In genomic region chr18:11470941-11471340, GRCh38 we compare ENCODE assay signal across 25 cellular contexts.
"Had no signal": no experiment of that assay in that cellular context is flagged by ENCODE, and none has a peak within 500 bp of the region (broad histone marks: within the 10 kb centered on the region; RNA-seq: fewer than 3 reads in every experiment).

No MANE protein-coding gene starts in this region.

- H3K9me3 Mint-ChIP-seq: activated CD4-positive, alpha-beta memory T cell treated with anti-CD3 and anti-CD28 coated beads, Interleukin-2, amount 10 ng/mL, durations not matched to agents 7 days and 5 days; activated naive CD4-positive, alpha-beta T cell treated with anti-CD3 and anti-CD28 coated beads, Interleukin-2, amount 10 ng/mL, durations not matched to agents 7 days and 5 days; activated naive CD8-positive, alpha-beta T cell treated with anti-CD3 and anti-CD28 coated beads, Interleukin-2, amount 10 ng/mL, durations not matched to agents 7 days and 5 days; activated T-cell treated with anti-CD3 and anti-CD28 coated beads, Interleukin-2, amount 50 U/mL, for 72 hours; activated T-helper 2 cell treated with anti-CD3 and anti-CD28 coated beads, Interferon-gamma antibody, Interleukin-2, Interleukin-4, amounts not matched to agents 10 μg/mL and 5 μg/mL and 100 μg/mL, durations not matched to agents 14 hours and 24 hours and 36 hours had no signal

- DNase-seq: activated CD4-positive, alpha-beta memory T cell treated with anti-CD3 and anti-CD28 coated beads, Interleukin-2, amount 10 ng/mL, durations not matched to agents 7 days and 5 days; activated CD4-positive, alpha-beta T cell treated with anti-CD3 and anti-CD28 coated beads, Interleukin-2, amount 50 U/mL, for 1 hour; activated CD4-positive, CD25-positive, alpha-beta regulatory T cell; activated CD8-positive, alpha-beta memory T cell treated with anti-CD3 and anti-CD28 coated beads, Interleukin-2, amount 50 U/mL, for 4 hours; activated gamma-delta T cell treated with Interleukin-2 at 50 U/mL for 16 hours; activated naive CD4-positive, alpha-beta T cell treated with anti-CD3 and anti-CD28 coated beads, Interleukin-2, amount 10 ng/mL, durations not matched to agents 7 days and 5 days; activated naive CD8-positive, alpha-beta T cell treated with anti-CD3 and anti-CD28 coated beads, Interleukin-2, amount 10 ng/mL, durations not matched to agents 7 days and 5 days; activated T-cell treated with anti-CD3 and anti-CD28 coated beads, Interleukin-2, amount 50 U/mL, for 72 hours; adrenal gland; aorta; Kasumi-1; KBM-7; NCI-H1105 treated with DMSO at 0.1 percent for 48 hours; NCI-H1436 treated with DMSO at 0.1 percent for 48 hours; NCI-H187; NCI-H2081; NCI-H510A treated with DMSO at 0.1 percent for 48 hours; NCI-H69; NK-92 treated with Interleukin-12 subunit alpha and Interleukin-12 subunit beta, amount 100 ng/mL, for 24 hours; Peyer's patch; SHP77 treated with DMSO at 0.1 percent for 48 hours; T-helper 17 cell; T-helper 9 cell had no signal

- H3K4me3 Mint-ChIP-seq: activated CD4-positive, alpha-beta memory T cell treated with anti-CD3 and anti-CD28 coated beads, Interleukin-2, amount 10 ng/mL, durations not matched to agents 7 days and 5 days; activated naive CD4-positive, alpha-beta T cell treated with anti-CD3 and anti-CD28 coated beads, Interleukin-2, amount 10 ng/mL, durations not matched to agents 7 days and 5 days; activated naive CD8-positive, alpha-beta T cell treated with anti-CD3 and anti-CD28 coated beads, Interleukin-2, amount 10 ng/mL, durations not matched to agents 7 days and 5 days; activated T-cell treated with anti-CD3 and anti-CD28 coated beads, Interleukin-2, amount 50 U/mL, for 72 hours; T-helper 17 cell had no signal

- H3K36me3 Mint-ChIP-seq: activated naive CD4-positive, alpha-beta T cell treated with anti-CD3 and anti-CD28 coated beads, Interleukin-2, amount 10 ng/mL, durations not matched to agents 7 days and 5 days; activated naive CD8-positive, alpha-beta T cell treated with anti-CD3 and anti-CD28 coated beads, Interleukin-2, amount 10 ng/mL, durations not matched to agents 7 days and 5 days had no signal

- ATAC-seq: activated T-cell treated with anti-CD3 and anti-CD28 coated beads, Interleukin-2, amount 50 U/mL, for 72 hours; T-helper 17 cell had no signal

- H3K27ac Mint-ChIP-seq: activated CD4-positive, alpha-beta memory T cell treated with anti-CD3 and anti-CD28 coated beads, Interleukin-2, amount 10 ng/mL, durations not matched to agents 7 days and 5 days; activated naive CD4-positive, alpha-beta T cell treated with anti-CD3 and anti-CD28 coated beads, Interleukin-2, amount 10 ng/mL, durations not matched to agents 7 days and 5 days; activated naive CD8-positive, alpha-beta T cell treated with anti-CD3 and anti-CD28 coated beads, Interleukin-2, amount 10 ng/mL, durations not matched to agents 7 days and 5 days; activated T-cell treated with anti-CD3 and anti-CD28 coated beads, Interleukin-2, amount 50 U/mL, for 72 hours; activated T-helper 2 cell treated with anti-CD3 and anti-CD28 coated beads, Interferon-gamma antibody, Interleukin-2, Interleukin-4, amounts not matched to agents 10 μg/mL and 5 μg/mL and 100 μg/mL, durations not matched to agents 14 hours and 24 hours and 36 hours; T-helper 17 cell had no signal

- H3K27ac ChIP-seq: adrenal gland, breast epithelium, Peyer's patch had no signal

- H3K4me1 Mint-ChIP-seq: activated CD4-positive, alpha-beta memory T cell treated with anti-CD3 and anti-CD28 coated beads, Interleukin-2, amount 10 ng/mL, durations not matched to agents 7 days and 5 days; activated naive CD4-positive, alpha-beta T cell treated with anti-CD3 and anti-CD28 coated beads, Interleukin-2, amount 10 ng/mL, durations not matched to agents 7 days and 5 days; activated naive CD8-positive, alpha-beta T cell treated with anti-CD3 and anti-CD28 coated beads, Interleukin-2, amount 10 ng/mL, durations not matched to agents 7 days and 5 days; T-helper 17 cell had no signal

- H3K27me3 Mint-ChIP-seq: activated CD4-positive, alpha-beta memory T cell treated with anti-CD3 and anti-CD28 coated beads, Interleukin-2, amount 10 ng/mL, durations not matched to agents 7 days and 5 days; activated naive CD4-positive, alpha-beta T cell treated with anti-CD3 and anti-CD28 coated beads, Interleukin-2, amount 10 ng/mL, durations not matched to agents 7 days and 5 days had no signal
